13 cellular contexts compared by ENCODE assay signal in the genomic region with DNA sequence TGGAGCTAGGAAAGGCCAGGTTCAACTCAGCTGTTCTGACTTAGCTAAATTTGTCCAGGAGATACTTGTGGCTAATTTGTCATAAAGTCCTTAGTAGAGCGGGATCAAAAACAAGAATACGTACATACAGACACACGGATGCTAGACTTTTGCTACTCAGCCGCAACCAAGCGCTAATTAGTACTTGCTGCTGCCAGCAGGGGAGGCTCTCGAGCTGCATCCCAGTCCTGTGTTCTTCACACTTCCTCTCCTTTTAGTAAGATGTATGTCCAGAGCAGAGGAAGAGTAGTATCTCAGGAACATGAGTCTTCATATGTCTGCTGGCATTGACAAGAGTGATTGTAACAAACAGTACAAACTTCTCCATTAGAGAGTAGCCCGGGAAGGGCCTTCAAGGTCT. TPM values are rescaled to one million over a fixed set of nuclear protein-coding genes. Genes with fewer than 3 reads are reported as not detected.
DNase-seq lines count a peak whose midpoint lies in the region; ATAC-seq and TF ChIP-seq lines count a peak whose summit lies in the region.
"Had no signal": no experiment of that assay in that cellular context is flagged by ENCODE, and none has a peak within 500 bp of the region (broad histone marks: within the 10 kb centered on the region; RNA-seq: fewer than 3 reads in every experiment).

No MANE protein-coding gene starts in this region.

- H3K4me2 ChIP-seq in OCI-LY3 (ENCODE audit: low read length) (no peak overlapping the region), fibroblast of lung (ENCODE audit: extremely low read depth, insufficient read depth, low read length) (no peak overlapping the region)

- H3K27ac ChIP-seq in 22Rv1 (no peak overlapping the region), OCI-LY3 (ENCODE audit: low read length) (no peak overlapping the region), fibroblast of lung (ENCODE audit: insufficient read depth, low read length) (no peak overlapping the region)

- H3K4me1 ChIP-seq in OCI-LY3 (ENCODE audit: low read length), result no peaks in the 10 kb centered on the region
- no peaks in the 10 kb centered on the region for H3K4me1 ChIP-seq in fibroblast of lung (ENCODE audit: control insufficient read depth, extremely low read depth, insufficient read depth, low read length)

- H3K9ac ChIP-seq in OCI-LY3 (ENCODE audit: low read length) (no peak overlapping the region), fibroblast of lung (ENCODE audit: insufficient read depth, low read length) (no peak overlapping the region)

- H3K36me3 ChIP-seq in OCI-LY3 (replicated peaks; ENCODE audit: low read depth, low read length) (peaks cover 24% of the 10 kb centered on the region), fibroblast of lung (ENCODE audit: control insufficient read depth, insufficient read depth, low read length) (no peaks in the 10 kb centered on the region)

- ATAC-seq in GM19397 (IDR thresholded peaks at IDR 0.05; ENCODE audit: unreplicated experiment), result no peak
- ATAC-seq: left cardiac atrium had no signal

- H3K27me3 ChIP-seq in OCI-LY3 (ENCODE audit: low read depth, low read length) (no peaks in the 10 kb centered on the region), fibroblast of lung (ENCODE audit: control insufficient read depth, insufficient read depth, low read length) (no peaks in the 10 kb centered on the region)

- peak; percentile 15 for DNase-seq in CMK (ENCODE audit: low read depth)
- no peak for DNase-seq in fibroblast of lung (ENCODE audit: low read depth in 2 of 2)
- DNase-seq in NCI-H345 (lab: John Stamatoyannopoulos, UW), result no peak
- DNase-seq in HuH-7 (ENCODE audit: low spot score), result no peak
- DNase-seq in NCI-H226, result no peak
- DNase-seq: effector memory CD4-positive, alpha-beta T cell; left cardiac atrium; NCI-H1694; Right ventricle myocardium superior; stimulated activated naive CD4-positive, alpha-beta T cell treated with Interleukin-2 at 50 U/mL for 16 hours had no signal

- H3K4me3 ChIP-seq in OCI-LY3 (ENCODE audit: low read length) (no peak overlapping the region), fibroblast of lung (replicated peaks in 1 of 4; ENCODE audit: control extremely low read depth in 1 of 4, insufficient read depth in 1 of 4, low read depth in 3 of 4, low read length in 4 of 4) (no peak overlapping the region)

- H2AFZ ChIP-seq in OCI-LY3 (ENCODE audit: low read depth, low read length) (no peak overlapping the region), fibroblast of lung (ENCODE audit: low read length) (no peak overlapping the region)

- H4K20me1 ChIP-seq in OCI-LY3 (ENCODE audit: insufficient read depth, low read length) (no peaks in the 10 kb centered on the region), fibroblast of lung (ENCODE audit: control insufficient read depth, extremely low read depth, insufficient read depth, low read length) (no peaks in the 10 kb centered on the region)

- H3K9me3 ChIP-seq in OCI-LY3 (ENCODE audit: insufficient read depth, low read length) (no peaks in the 10 kb centered on the region), fibroblast of lung (ENCODE audit: control insufficient read depth, insufficient read depth, low read depth, low read length) (no peaks in the 10 kb centered on the region)

- H3K79me2 ChIP-seq in OCI-LY3 (ENCODE audit: low read length) (no peaks in the 10 kb centered on the region), fibroblast of lung (ENCODE audit: control insufficient read depth, insufficient read depth, low read length) (no peaks in the 10 kb centered on the region)

- TF ChIP-seq CTCF in 22Rv1 (IDR thresholded peaks at IDR 0.05) (peak; percentile 46), OCI-LY3 (IDR thresholded peaks at IDR 0.05; ENCODE audit: low read depth, low read length) (peak; percentile 16; the same call in 1 of the 2 replicates), fibroblast of lung (conservative IDR thresholded peaks at IDR 0.05 in 1 of 2, IDR thresholded peaks at IDR 0.05 in 1 of 2; ENCODE audit: low read depth in 1 of 2, low read length in 2 of 2) (peak; percentile 18 to 39)

RNA-seq across cellular contexts. Expression of a gene that starts 58.3 kb away (rescaled TPM):
- total RNA-seq in fibroblast of lung, result 16.4 and 27.6 TPM in 2 replicates
- 5.0 and 6.5 TPM in 2 replicates for polyA plus RNA-seq in fibroblast of lung
- 5.8 and 11.6 TPM in 2 replicates for polyA plus RNA-seq in fibroblast of lung (2012)
- 39.4 and 44.8 TPM in 2 replicates for polyA minus RNA-seq in fibroblast of lung (ENCODE audit: low replicate concordance)
